12 cellular contexts compared by ENCODE assay signal in genomic region chr15:75065851-75066509, GRCh38. TPM values are rescaled to one million over a fixed set of nuclear protein-coding genes. Genes with fewer than 3 reads are reported as not detected.
DNase-seq lines count a peak whose midpoint lies in the region; ATAC-seq and TF ChIP-seq lines count a peak whose summit lies in the region.
"Had no signal": no experiment of that assay in that cellular context is flagged by ENCODE, and none has a peak within 500 bp of the region (broad histone marks: within the 10 kb centered on the region; RNA-seq: fewer than 3 reads in every experiment).

No MANE protein-coding gene starts in this region.

- CTCF ChIA-PET in A673 (lab: Charles Lee) (no interaction called here), HCT116 (lab: Charles Lee) (interaction anchor here (1.5 kb wide), 1 partner anchor 23 kb away, joined by 8 read pairs; no protein-coding TSS in a partner anchor)

- POLR2A ChIA-PET in A673 (lab: Charles Lee; ENCODE audit: low non-redundant PET) (no interaction called here), HCT116 (lab: Charles Lee) (interaction anchor here (0.6 to 0.9 kb wide), 2 partner anchors 18 to 133 kb away, joined by 3 to 7 read pairs; no protein-coding TSS in a partner anchor)

- 45% methylated on average over 6 of the region's 6 CpGs for WGBS in heart right ventricle, 2 donors

- no peaks in the 10 kb centered on the region for H3K27me3 Mint-ChIP-seq in T-helper 17 cell

- H3K27ac ChIP-seq in A673 (ENCODE audit: low read depth, low read length, poor library complexity, severe bottlenecking) (no peak overlapping the region), HCT116 (ENCODE audit: low read depth, low read length) (no peak overlapping the region), heart right ventricle (peak overlapping the region; percentile 23 to 84 (median 70))

- H3K4me3 ChIP-seq in A673 (ENCODE audit: low read depth, low read length, poor library complexity, severe bottlenecking) (no peak overlapping the region), HCT116 (replicated peaks in 1 of 2; ENCODE audit: low read depth in 1 of 2, low read length in 2 of 2) (no peak overlapping the region), heart right ventricle (no peak overlapping the region)

- H3K36me3 ChIP-seq in A673 (ENCODE audit: insufficient read depth, low read length, poor library complexity, severe bottlenecking) (no peaks in the 10 kb centered on the region), HCT116 (ENCODE audit: control insufficient read depth in 1 of 2, insufficient read depth in 2 of 2, low read length in 2 of 2) (no peaks in the 10 kb centered on the region), heart right ventricle (no peaks in the 10 kb centered on the region)

- no peak overlapping the region for H2AFZ ChIP-seq in HCT116 (ENCODE audit: low read depth, low read length, poor library complexity, severe bottlenecking)

- no peaks in the 10 kb centered on the region for H4K20me1 ChIP-seq in HCT116 (ENCODE audit: insufficient read depth)

- peaks cover 26% of the 10 kb centered on the region for H3K4me1 Mint-ChIP-seq in T-helper 17 cell

- intact Hi-C loops in A673 (cut with micrococcal nuclease; ENCODE audit: unreplicated experiment): no loop called here
- intact Hi-C loops in HCT116 (cut with micrococcal nuclease): no loop called here
- intact Hi-C loops in heart right ventricle (cut with DNase I): no loop called here

- TF ChIP-seq CTCF in A673 (conservative IDR thresholded peaks at IDR 0.05; ENCODE audit: low read depth, low read length) (no peak), HCT116 (IDR thresholded peaks at IDR 0.05 in 2 of 3, conservative IDR thresholded peaks at IDR 0.05 in 1 of 3; ENCODE audit: borderline replicate concordance in 1 of 3, insufficient read depth in 1 of 3, low read depth in 2 of 3, low read length in 2 of 3) (no peak), heart right ventricle (IDR thresholded peaks at IDR 0.05) (no peak)

- RAD21 ChIA-PET in HCT116 (lab: Charles Lee; ENCODE audit: low non-redundant PET in 1 of 2, low total read pairs in 2 of 2, uncharacterized antibody in 2 of 2, unreplicated experiment in 2 of 2): no interaction called here

- no peak overlapping the region for H3K9ac ChIP-seq in HCT116 (ENCODE audit: low read length)

- H3K9me3 ChIP-seq in A673 (ENCODE audit: low read depth, low read length, poor library complexity, severe bottlenecking) (no peaks in the 10 kb centered on the region), HCT116 (ENCODE audit: control insufficient read depth in 1 of 2, insufficient read depth in 1 of 2, low read depth in 1 of 2, low read length in 2 of 2) (no peaks in the 10 kb centered on the region), T-helper 17 cell (ENCODE audit: control insufficient read depth, low read length, poor library complexity, severe bottlenecking) (no peaks in the 10 kb centered on the region), heart right ventricle (peaks cover 0 to 8% (median 0%) of the 10 kb centered on the region in 11 donors)

- peaks cover 8% of the 10 kb centered on the region for H3K36me3 Mint-ChIP-seq in T-helper 17 cell (ENCODE audit: low read depth)

- H3K27ac Mint-ChIP-seq in T-helper 17 cell: peak overlapping the region; percentile 4

- peak overlapping the region; percentile 32 for H3K4me2 ChIP-seq in HCT116 (ENCODE audit: low read length)

- DNase-seq in A673 (ENCODE audit: low spot score) (peak; percentile 36), HCT116 (ENCODE audit: low read depth, low spot score) (no peak), T-helper 17 cell (no peak), heart right ventricle (no peak), GM19238 (ENCODE audit: insufficient read length, low spot score) (no peak), midbrain (lab: John Stamatoyannopoulos, UW) (no peak)
- DNase-seq: activated gamma-delta T cell treated with Interleukin-2 at 50 U/mL for 16 hours; KG1; naive thymus-derived CD4-positive, alpha-beta T cell; NCI-H524 had no signal

- no peaks in the 10 kb centered on the region for H3K9me2 ChIP-seq in HCT116 (ENCODE audit: insufficient read depth)

- BruUV-seq in A673 (replicated peaks; lab: Mats Ljungman, UMichigan) (no TSS peak), HCT116 (replicated peaks; lab: Mats Ljungman, UMichigan) (no TSS peak)

- TF ChIP-seq POLR2A in HCT116 (IDR thresholded peaks at IDR 0.05; ENCODE audit: borderline replicate concordance, extremely low read depth, insufficient read depth, insufficient read length): no peak

- ATAC-seq in HCT116 (no peak), T-helper 17 cell (no peak), heart right ventricle (peak in 7 of 8 donors; percentile 38 to 89 (median 67)), esophagus mucosa (no peak), HG02642 (IDR thresholded peaks at IDR 0.05; ENCODE audit: poor library complexity, unreplicated experiment) (no peak)
- ATAC-seq: naive thymus-derived CD4-positive, alpha-beta T cell had no signal

- H3K79me2 ChIP-seq in HCT116 (ENCODE audit: insufficient read depth, low read length): no peaks in the 10 kb centered on the region

- no peaks in the 10 kb centered on the region for H3K27me3 ChIP-seq in A673 (replicated peaks; ENCODE audit: insufficient read depth, low read depth, low read length, poor library complexity)
- no peaks in the 10 kb centered on the region for H3K27me3 ChIP-seq in HCT116 (ENCODE audit: insufficient read depth, low read length)
- no peaks in the 10 kb centered on the region for H3K27me3 ChIP-seq in heart right ventricle

- H3K4me3 Mint-ChIP-seq in T-helper 17 cell: no peak overlapping the region

- H3K4me1 ChIP-seq in A673 (ENCODE audit: insufficient read depth, low read length, poor library complexity, severe bottlenecking) (no peaks in the 10 kb centered on the region), HCT116 (ENCODE audit: control insufficient read depth in 1 of 2, insufficient read depth in 2 of 2, low read length in 2 of 2) (peaks cover 4 to 19% of the 10 kb centered on the region in 2 experiments; a peak in 3 of 4 replicates), heart right ventricle (peaks cover 3 to 87% (median 46%) of the 10 kb centered on the region in 9 donors)

- no peak for TF ChIP-seq RAD21 in HCT116 (IDR thresholded peaks at IDR 0.05; ENCODE audit: low read depth)

TF ChIP-seq in HCT116, 20 proteins besides CTCF, POLR2A, EP300 and RAD21:
- no peak for TF ChIP-seq FOSL1 (IDR thresholded peaks at IDR 0.05; ENCODE audit: low read depth)
- no peak for TF ChIP-seq SP1 (IDR thresholded peaks at IDR 0.05; ENCODE audit: low read depth)

RNA-seq across cellular contexts. Expression of gene PPCDC, which starts 42.6 kb away (rescaled TPM):
- total RNA-seq in A673 (2021) (13.3 and 18.9 TPM in 2 replicates), HCT116 (2021; ENCODE audit: unreplicated experiment) (18.0 TPM), T-helper 17 cell (1 to 10 TPM; 8.9 to 9.5 TPM), heart right ventricle (10 to 100 TPM in 1 of 10 donors, 1 to 10 TPM in 9; 3.6 to 11.0 (median 5.8) TPM), esophagus mucosa (13.6 TPM)
- polyA plus RNA-seq in HCT116 (2012): 18.7 and 23.5 TPM in 2 replicates
- 10 to 100 TPM in 1 of 2 donors, 1 to 10 TPM in 1; 9.9 to 14.6 TPM for polyA plus RNA-seq in heart right ventricle

Comparison
In these comparisons a context has a peak if more than half of its experiments do, and no peak if none do; other contexts are left out.
1. H3K27ac ChIP-seq: peak in heart right ventricle (10 of 10); none in A673 (single experiment) and HCT116 (single experiment).
2. ATAC-seq: peak in heart right ventricle (7 of 8); none in HCT116 (single experiment), T-helper 17 cell (single experiment), esophagus mucosa (single experiment) and HG02642 (single experiment).